ENCODE assay signal across 1 cellular context in the genomic region with DNA sequence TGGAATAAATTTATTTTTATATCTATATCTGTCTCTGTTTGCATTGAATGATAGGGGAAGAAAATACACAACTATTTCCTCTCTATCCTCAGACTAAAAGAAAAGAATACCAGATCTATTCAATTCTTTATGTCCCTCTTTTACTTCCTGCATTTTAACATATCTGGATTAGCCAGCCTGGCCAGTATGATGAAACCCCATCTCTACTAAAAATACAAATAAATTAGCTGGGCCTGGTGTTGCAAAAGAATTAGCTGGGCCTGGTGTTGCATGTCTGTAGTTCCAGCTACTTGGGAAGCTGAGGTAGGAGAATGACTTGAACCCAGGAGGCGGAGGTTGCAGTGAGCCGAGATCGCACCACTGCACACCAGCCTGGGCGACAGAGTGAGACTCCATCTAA.
TF ChIP-seq lines count a peak whose summit lies in the region.

No MANE protein-coding gene starts in this region.

TF ChIP-seq in GM23338, 12 proteins besides CTCF, POLR2A, EP300 and RAD21:
- TF ChIP-seq STAT1 (IDR thresholded peaks at IDR 0.05; ENCODE audit: unreplicated experiment), result no peak
- no peak for TF ChIP-seq CREB1 (CRISPR knock-in tag; IDR thresholded peaks at IDR 0.05; ENCODE audit: low read depth)
- TF ChIP-seq EZH2 (IDR thresholded peaks at IDR 0.05; ENCODE audit: low read depth, unreplicated experiment), result no peak
- TF ChIP-seq, protein P1, sequence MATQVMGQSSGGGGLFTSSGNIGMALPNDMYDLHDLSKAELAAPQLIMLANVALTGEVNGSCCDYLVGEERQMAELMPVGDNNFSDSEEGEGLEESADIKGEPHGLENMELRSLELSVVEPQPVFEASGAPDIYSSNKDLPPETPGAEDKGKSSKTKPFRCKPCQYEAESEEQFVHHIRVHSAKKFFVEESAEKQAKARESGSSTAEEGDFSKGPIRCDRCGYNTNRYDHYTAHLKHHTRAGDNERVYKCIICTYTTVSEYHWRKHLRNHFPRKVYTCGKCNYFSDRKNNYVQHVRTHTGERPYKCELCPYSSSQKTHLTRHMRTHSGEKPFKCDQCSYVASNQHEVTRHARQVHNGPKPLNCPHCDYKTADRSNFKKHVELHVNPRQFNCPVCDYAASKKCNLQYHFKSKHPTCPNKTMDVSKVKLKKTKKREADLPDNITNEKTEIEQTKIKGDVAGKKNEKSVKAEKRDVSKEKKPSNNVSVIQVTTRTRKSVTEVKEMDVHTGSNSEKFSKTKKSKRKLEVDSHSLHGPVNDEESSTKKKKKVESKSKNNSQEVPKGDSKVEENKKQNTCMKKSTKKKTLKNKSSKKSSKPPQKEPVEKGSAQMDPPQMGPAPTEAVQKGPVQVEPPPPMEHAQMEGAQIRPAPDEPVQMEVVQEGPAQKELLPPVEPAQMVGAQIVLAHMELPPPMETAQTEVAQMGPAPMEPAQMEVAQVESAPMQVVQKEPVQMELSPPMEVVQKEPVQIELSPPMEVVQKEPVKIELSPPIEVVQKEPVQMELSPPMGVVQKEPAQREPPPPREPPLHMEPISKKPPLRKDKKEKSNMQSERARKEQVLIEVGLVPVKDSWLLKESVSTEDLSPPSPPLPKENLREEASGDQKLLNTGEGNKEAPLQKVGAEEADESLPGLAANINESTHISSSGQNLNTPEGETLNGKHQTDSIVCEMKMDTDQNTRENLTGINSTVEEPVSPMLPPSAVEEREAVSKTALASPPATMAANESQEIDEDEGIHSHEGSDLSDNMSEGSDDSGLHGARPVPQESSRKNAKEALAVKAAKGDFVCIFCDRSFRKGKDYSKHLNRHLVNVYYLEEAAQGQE (IDR thresholded peaks at IDR 0.05; ENCODE audit: unreplicated experiment), result no peak
- no peak for TF ChIP-seq NANOG (IDR thresholded peaks at IDR 0.05; ENCODE audit: borderline replicate concordance)
- no peak for TF ChIP-seq JUNB (IDR thresholded peaks at IDR 0.05; ENCODE audit: unreplicated experiment)
- TF ChIP-seq EZH2phosphoT487 (IDR thresholded peaks at IDR 0.05; ENCODE audit: unreplicated experiment), result no peak
- TF ChIP-seq, protein P2, sequence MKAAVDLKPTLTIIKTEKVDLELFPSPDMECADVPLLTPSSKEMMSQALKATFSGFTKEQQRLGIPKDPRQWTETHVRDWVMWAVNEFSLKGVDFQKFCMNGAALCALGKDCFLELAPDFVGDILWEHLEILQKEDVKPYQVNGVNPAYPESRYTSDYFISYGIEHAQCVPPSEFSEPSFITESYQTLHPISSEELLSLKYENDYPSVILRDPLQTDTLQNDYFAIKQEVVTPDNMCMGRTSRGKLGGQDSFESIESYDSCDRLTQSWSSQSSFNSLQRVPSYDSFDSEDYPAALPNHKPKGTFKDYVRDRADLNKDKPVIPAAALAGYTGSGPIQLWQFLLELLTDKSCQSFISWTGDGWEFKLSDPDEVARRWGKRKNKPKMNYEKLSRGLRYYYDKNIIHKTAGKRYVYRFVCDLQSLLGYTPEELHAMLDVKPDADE (IDR thresholded peaks at IDR 0.05), result no peak
- TF ChIP-seq, protein P3, sequence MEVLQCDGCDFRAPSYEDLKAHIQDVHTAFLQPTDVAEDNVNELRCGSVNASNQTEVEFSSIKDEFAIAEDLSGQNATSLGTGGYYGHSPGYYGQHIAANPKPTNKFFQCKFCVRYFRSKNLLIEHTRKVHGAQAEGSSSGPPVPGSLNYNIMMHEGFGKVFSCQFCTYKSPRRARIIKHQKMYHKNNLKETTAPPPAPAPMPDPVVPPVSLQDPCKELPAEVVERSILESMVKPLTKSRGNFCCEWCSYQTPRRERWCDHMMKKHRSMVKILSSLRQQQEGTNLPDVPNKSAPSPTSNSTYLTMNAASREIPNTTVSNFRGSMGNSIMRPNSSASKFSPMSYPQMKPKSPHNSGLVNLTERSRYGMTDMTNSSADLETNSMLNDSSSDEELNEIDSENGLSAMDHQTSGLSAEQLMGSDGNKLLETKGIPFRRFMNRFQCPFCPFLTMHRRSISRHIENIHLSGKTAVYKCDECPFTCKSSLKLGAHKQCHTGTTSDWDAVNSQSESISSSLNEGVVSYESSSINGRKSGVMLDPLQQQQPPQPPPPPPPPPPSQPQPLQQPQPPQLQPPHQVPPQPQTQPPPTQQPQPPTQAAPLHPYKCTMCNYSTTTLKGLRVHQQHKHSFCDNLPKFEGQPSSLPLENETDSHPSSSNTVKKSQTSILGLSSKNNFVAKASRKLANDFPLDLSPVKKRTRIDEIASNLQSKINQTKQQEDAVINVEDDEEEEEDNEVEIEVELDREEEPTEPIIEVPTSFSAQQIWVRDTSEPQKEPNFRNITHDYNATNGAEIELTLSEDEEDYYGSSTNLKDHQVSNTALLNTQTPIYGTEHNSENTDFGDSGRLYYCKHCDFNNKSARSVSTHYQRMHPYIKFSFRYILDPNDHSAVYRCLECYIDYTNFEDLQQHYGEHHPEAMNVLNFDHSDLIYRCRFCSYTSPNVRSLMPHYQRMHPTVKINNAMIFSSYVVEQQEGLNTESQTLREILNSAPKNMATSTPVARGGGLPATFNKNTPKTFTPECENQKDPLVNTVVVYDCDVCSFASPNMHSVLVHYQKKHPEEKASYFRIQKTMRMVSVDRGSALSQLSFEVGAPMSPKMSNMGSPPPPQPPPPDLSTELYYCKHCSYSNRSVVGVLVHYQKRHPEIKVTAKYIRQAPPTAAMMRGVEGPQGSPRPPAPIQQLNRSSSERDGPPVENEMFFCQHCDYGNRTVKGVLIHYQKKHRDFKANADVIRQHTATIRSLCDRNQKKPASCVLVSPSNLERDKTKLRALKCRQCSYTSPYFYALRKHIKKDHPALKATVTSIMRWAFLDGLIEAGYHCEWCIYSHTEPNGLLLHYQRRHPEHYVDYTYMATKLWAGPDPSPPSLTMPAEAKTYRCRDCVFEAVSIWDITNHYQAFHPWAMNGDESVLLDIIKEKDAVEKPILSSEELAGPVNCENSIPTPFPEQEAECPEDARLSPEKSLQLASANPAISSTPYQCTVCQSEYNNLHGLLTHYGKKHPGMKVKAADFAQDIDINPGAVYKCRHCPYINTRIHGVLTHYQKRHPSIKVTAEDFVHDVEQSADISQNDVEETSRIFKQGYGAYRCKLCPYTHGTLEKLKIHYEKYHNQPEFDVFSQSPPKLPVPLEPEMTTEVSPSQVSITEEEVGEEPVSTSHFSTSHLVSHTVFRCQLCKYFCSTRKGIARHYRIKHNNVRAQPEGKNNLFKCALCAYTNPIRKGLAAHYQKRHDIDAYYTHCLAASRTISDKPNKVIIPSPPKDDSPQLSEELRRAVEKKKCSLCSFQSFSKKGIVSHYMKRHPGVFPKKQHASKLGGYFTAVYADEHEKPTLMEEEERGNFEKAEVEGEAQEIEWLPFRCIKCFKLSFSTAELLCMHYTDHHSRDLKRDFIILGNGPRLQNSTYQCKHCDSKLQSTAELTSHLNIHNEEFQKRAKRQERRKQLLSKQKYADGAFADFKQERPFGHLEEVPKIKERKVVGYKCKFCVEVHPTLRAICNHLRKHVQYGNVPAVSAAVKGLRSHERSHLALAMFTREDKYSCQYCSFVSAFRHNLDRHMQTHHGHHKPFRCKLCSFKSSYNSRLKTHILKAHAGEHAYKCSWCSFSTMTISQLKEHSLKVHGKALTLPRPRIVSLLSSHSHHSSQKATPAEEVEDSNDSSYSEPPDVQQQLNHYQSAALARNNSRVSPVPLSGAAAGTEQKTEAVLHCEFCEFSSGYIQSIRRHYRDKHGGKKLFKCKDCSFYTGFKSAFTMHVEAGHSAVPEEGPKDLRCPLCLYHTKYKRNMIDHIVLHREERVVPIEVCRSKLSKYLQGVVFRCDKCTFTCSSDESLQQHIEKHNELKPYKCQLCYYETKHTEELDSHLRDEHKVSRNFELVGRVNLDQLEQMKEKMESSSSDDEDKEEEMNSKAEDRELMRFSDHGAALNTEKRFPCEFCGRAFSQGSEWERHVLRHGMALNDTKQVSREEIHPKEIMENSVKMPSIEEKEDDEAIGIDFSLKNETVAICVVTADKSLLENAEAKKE (CRISPR knock-in tag; IDR thresholded peaks at IDR 0.05), result no peak
- TF ChIP-seq ZNF331 (CRISPR knock-in tag; IDR thresholded peaks at IDR 0.05; ENCODE audit: low read depth), result no peak
- no peak for TF ChIP-seq ZNF114 (CRISPR knock-in tag; IDR thresholded peaks at IDR 0.05)
- no peak for TF ChIP-seq POLR2AphosphoS5 (IDR thresholded peaks at IDR 0.05; ENCODE audit: low read depth)
